ENCODE assay signal across 37 cellular contexts in the genomic region with DNA sequence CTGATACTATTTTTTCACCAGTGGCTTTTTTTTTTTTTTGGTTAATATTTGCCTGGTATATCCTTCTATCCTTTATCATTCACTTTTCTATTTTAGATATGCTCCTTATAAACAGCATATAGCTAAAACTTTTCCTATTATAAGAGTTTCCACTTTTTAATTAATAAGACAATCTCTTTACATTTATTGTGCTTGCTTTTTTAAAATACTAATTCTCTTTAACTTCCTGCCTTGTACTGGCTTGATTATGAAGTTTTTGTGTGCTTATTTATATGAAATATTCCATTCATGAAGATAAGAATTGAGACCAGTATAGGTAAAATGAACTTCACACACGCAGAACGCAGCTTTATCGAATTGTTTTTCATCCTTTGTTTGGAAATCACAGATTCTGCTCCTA. TPM values are rescaled to one million over a fixed set of nuclear protein-coding genes. Genes with fewer than 3 reads are reported as not detected.
"Had no signal": no experiment of that assay in that cellular context is flagged by ENCODE, and none has a peak within 500 bp of the region (broad histone marks: within the 10 kb centered on the region; RNA-seq: fewer than 3 reads in every experiment).

No MANE protein-coding gene starts in this region.

- DNase-seq: Karpas-422, Kasumi-1, MG63, MM.1S, MV-4-11, NCI-H1092, NCI-H1092 treated with DMSO at 0.1 percent for 48 hours, NCI-H1105, NCI-H1105 treated with DMSO at 0.1 percent for 48 hours, NCI-H1417, NCI-H1417 treated with DMSO at 0.1 percent for 48 hours, NCI-H1436, NCI-H1436 treated with DMSO at 0.1 percent for 48 hours, NCI-H146, NCI-H1694, NCI-H1694 treated with DMSO at 0.1 percent for 48 hours, NCI-H187, NCI-H187 treated with DMSO at 0.1 percent for 48 hours, NCI-H1930, NCI-H2029, NCI-H2029 treated with DMSO at 0.1 percent for 48 hours, NCI-H2081, NCI-H2081 treated with DMSO at 0.1 percent for 48 hours, NCI-H2107, NCI-H2171, NCI-H2171 treated with DMSO at 0.1 percent for 48 hours, NCI-H2227 treated with DMSO at 0.1 percent for 48 hours, NCI-H226, NCI-H345, NCI-H446, NCI-H446 treated with DMSO at 0.1 percent for 48 hours, NCI-H510A, NCI-H510A treated with DMSO at 0.1 percent for 48 hours had no signal

- H3K36me3 ChIP-seq: MG63 had no signal

- H3K9me3 ChIP-seq: MG63 had no signal

- H3K27me3 ChIP-seq: MG63 had no signal

- H3K4me3 ChIP-seq: MG63 had no signal

RNA-seq across cellular contexts. Expression of gene CDRT15, which starts 9.0 kb away (rescaled TPM):
- total RNA-seq: LHCN-M2, M059J, MCF 10A, NCI-H460 had no signal
